Comparison of ENCODE assay signal across 1 cellular context in genomic region chr16:89860747-89861304, GRCh38.
TF ChIP-seq lines count a peak whose summit lies in the region.

No MANE protein-coding gene starts in this region.

TF ChIP-seq in HepG2, 621 proteins besides CTCF, POLR2A, EP300 and RAD21 (continued from another document and continues in another):
- TF ChIP-seq ZSCAN5A (CRISPR knock-in tag; IDR thresholded peaks at IDR 0.05; ENCODE audit: borderline replicate concordance) (no peak), MEF2D (CRISPR knock-in tag; IDR thresholded peaks at IDR 0.05) (no peak), ZNF652 (CRISPR knock-in tag; IDR thresholded peaks at IDR 0.05; ENCODE audit: borderline replicate concordance, low read depth) (no peak), SALL1 (CRISPR knock-in tag; IDR thresholded peaks at IDR 0.05) (peak; percentile 60), ZBTB44 (CRISPR knock-in tag; IDR thresholded peaks at IDR 0.05) (no peak), DZIP1 (CRISPR knock-in tag; IDR thresholded peaks at IDR 0.05) (no peak), MXD3 (CRISPR knock-in tag; IDR thresholded peaks at IDR 0.05) (peak; percentile 31; the same call in 1 of the 2 replicates), ZNF775 (CRISPR knock-in tag; IDR thresholded peaks at IDR 0.05; ENCODE audit: borderline replicate concordance) (no peak), ZNF124 (CRISPR knock-in tag; IDR thresholded peaks at IDR 0.05) (no peak), STAT6 (CRISPR knock-in tag; IDR thresholded peaks at IDR 0.05; ENCODE audit: borderline replicate concordance) (no peak), HHEX (CRISPR knock-in tag; IDR thresholded peaks at IDR 0.05) (0 out of 2 replicates have a peak, but pooled peaks have one; percentile 8), SMARCE1 (IDR thresholded peaks at IDR 0.05; ENCODE audit: borderline replicate concordance) (no peak), MLXIP (CRISPR knock-in tag; IDR thresholded peaks at IDR 0.05; ENCODE audit: borderline replicate concordance) (no peak), SMC3 (IDR thresholded peaks at IDR 0.05; ENCODE audit: low read length) (peak; percentile 64; the same call in 1 of the 2 replicates), AHR (CRISPR knock-in tag; IDR thresholded peaks at IDR 0.05) (peak; percentile 64; the same call in 1 of the 2 replicates), ZC3H4 (CRISPR knock-in tag; IDR thresholded peaks at IDR 0.05; ENCODE audit: borderline replicate concordance) (no peak), ZNF280B (CRISPR knock-in tag; IDR thresholded peaks at IDR 0.05; ENCODE audit: borderline replicate concordance) (no peak), TOE1 (CRISPR knock-in tag; IDR thresholded peaks at IDR 0.05) (no peak), SP1 (IDR thresholded peaks at IDR 0.05) (no peak), SP1 (CRISPR knock-in tag; IDR thresholded peaks at IDR 0.05) (0 out of 2 replicates have a peak, but pooled peaks have one; percentile 63), PRDM15 (CRISPR knock-in tag; IDR thresholded peaks at IDR 0.05) (no peak), ATF3 (CRISPR knock-in tag; IDR thresholded peaks at IDR 0.05) (no peak), U2AF1 (optimal IDR thresholded peaks at IDR 0.05; ENCODE audit: low read depth, low read length) (no peak), DMTF1 (CRISPR knock-in tag; IDR thresholded peaks at IDR 0.05) (no peak), NFYB (CRISPR knock-in tag; IDR thresholded peaks at IDR 0.05) (0 out of 2 replicates have a peak, but pooled peaks have one; percentile 19), MZF1 (CRISPR knock-in tag; IDR thresholded peaks at IDR 0.05; ENCODE audit: borderline replicate concordance) (no peak), ZSCAN25 (CRISPR knock-in tag; IDR thresholded peaks at IDR 0.05) (no peak), ZNF530 (CRISPR knock-in tag; IDR thresholded peaks at IDR 0.05; ENCODE audit: low read depth) (no peak), ZSCAN9 (CRISPR knock-in tag; IDR thresholded peaks at IDR 0.05; ENCODE audit: borderline replicate concordance) (no peak), ZNF563 (CRISPR knock-in tag; IDR thresholded peaks at IDR 0.05) (0 out of 2 replicates have a peak, but pooled peaks have one; percentile 62), AGO1 (IDR thresholded peaks at IDR 0.05; ENCODE audit: low read depth, low read length, poor library complexity, severe bottlenecking) (no peak), USF2 (IDR thresholded peaks at IDR 0.05; ENCODE audit: low read depth, low read length) (no peak), USF2 (CRISPR knock-in tag; IDR thresholded peaks at IDR 0.05; ENCODE audit: borderline replicate concordance) (no peak), ZNF678 (CRISPR knock-in tag; IDR thresholded peaks at IDR 0.05) (no peak), TEAD3 (CRISPR knock-in tag; optimal IDR thresholded peaks at IDR 0.05; ENCODE audit: borderline replicate concordance) (no peak), CHCHD3 (CRISPR knock-in tag; IDR thresholded peaks at IDR 0.05) (no peak)
